Comparison of ENCODE assay signal across 8 cellular contexts in genomic region chr4:108172780-108173598, GRCh38. TPM values are rescaled to one million over a fixed set of nuclear protein-coding genes. Genes with fewer than 3 reads are reported as not detected.
DNase-seq lines count a peak whose midpoint lies in the region; ATAC-seq and TF ChIP-seq lines count a peak whose summit lies in the region.

No MANE protein-coding gene starts in this region.

- WGBS in lower leg skin, 2 donors: 0 to 1% methylated on average over 18 to 59 of the region's 73 CpGs

- peaks cover 82% of the 10 kb centered on the region for H3K27me3 Mint-ChIP-seq in dendritic cell treated with granulocyte-macrophage colony-stimulating factor and Interleukin-4, amounts not matched to agents 40 ng/mL and 50 ng/mL, for 4 days

- H3K36me3 Mint-ChIP-seq in dendritic cell treated with granulocyte-macrophage colony-stimulating factor and Interleukin-4, amounts not matched to agents 40 ng/mL and 50 ng/mL, for 4 days (ENCODE audit: low read depth): no peaks in the 10 kb centered on the region

- H3K4me3 Mint-ChIP-seq in dendritic cell treated with granulocyte-macrophage colony-stimulating factor and Interleukin-4, amounts not matched to agents 40 ng/mL and 50 ng/mL, for 4 days: peak overlapping the region; percentile 60

- TF ChIP-seq CTCF in lower leg skin (IDR thresholded peaks at IDR 0.05): no peak

- H3K4me3 ChIP-seq in lower leg skin (ENCODE audit: low read depth, poor library complexity, severe bottlenecking): peak overlapping the region; percentile 30

- DNase-seq in D341Med (ENCODE audit: low spot score) (peak; percentile 79), LoVo (ENCODE audit: low spot score) (peak; percentile 91), lower leg skin (ENCODE audit: low spot score in 2 of 2) (no peak), GOT3 (lab: John Stamatoyannopoulos, UW) (no peak)
- peak in 2 of 3 donors; percentile 45 to 54 for DNase-seq in stimulated activated CD4-positive, alpha-beta T cell treated with anti-CD3 and anti-CD28 coated beads, TNF-alpha, amount 100 ng/mL, for 48 hours (ENCODE audit: low read depth in 3 of 3)

- peaks cover 34% of the 10 kb centered on the region for H3K4me1 Mint-ChIP-seq in dendritic cell treated with granulocyte-macrophage colony-stimulating factor and Interleukin-4, amounts not matched to agents 40 ng/mL and 50 ng/mL, for 4 days (ENCODE audit: low read depth)

- no peaks in the 10 kb centered on the region for H3K9me3 Mint-ChIP-seq in dendritic cell treated with granulocyte-macrophage colony-stimulating factor and Interleukin-4, amounts not matched to agents 40 ng/mL and 50 ng/mL, for 4 days

- no peak for TF ChIP-seq POLR2A in lower leg skin (IDR thresholded peaks at IDR 0.05)

- peak; percentile 43 for ATAC-seq in GM21717 (IDR thresholded peaks at IDR 0.05; ENCODE audit: unreplicated experiment)
- peak; percentile 58 to 64 for ATAC-seq in activated CD4-positive, CD25-positive, alpha-beta regulatory T cell treated with anti-CD3 and anti-CD28 coated beads, Interleukin-2, amount 50 U/mL, for 24 hours

- H3K27ac Mint-ChIP-seq in dendritic cell treated with granulocyte-macrophage colony-stimulating factor and Interleukin-4, amounts not matched to agents 40 ng/mL and 50 ng/mL, for 4 days: no peak overlapping the region

- intact Hi-C loops in dendritic cell treated with granulocyte-macrophage colony-stimulating factor and Interleukin-4, amounts not matched to agents 40 ng/mL and 50 ng/mL, for 4 days (cut with micrococcal nuclease): no loop called here
- intact Hi-C loops in lower leg skin (cut with DNase I; ENCODE audit: low total_unique reads): no loop called here

RNA-seq across cellular contexts. Expression of gene LEF1, which starts 4.3 kb away (rescaled TPM):
- 10 to 100 TPM in 2 of 4 donors, 1 to 10 TPM in 2; 1.7 to 17.8 (median 7.8) TPM for total RNA-seq in lower leg skin

Comparison
In these comparisons a context has a peak if more than half of its experiments do, and no peak if none do; other contexts are left out.
1. DNase-seq: peak in D341Med (single experiment), LoVo (single experiment) and stimulated activated CD4-positive, alpha-beta T cell treated with anti-CD3 and anti-CD28 coated beads, TNF-alpha, amount 100 ng/mL, for 48 hours (2 of 3); none in lower leg skin (0 of 2) and GOT3 (single experiment).